In genomic region chr5:164191240-164191639, GRCh38 we compare ENCODE assay signal across 13 cellular contexts.
DNase-seq lines count a peak whose midpoint lies in the region; ATAC-seq and TF ChIP-seq lines count a peak whose summit lies in the region.
"Had no signal": no experiment of that assay in that cellular context is flagged by ENCODE, and none has a peak within 500 bp of the region (broad histone marks: within the 10 kb centered on the region; RNA-seq: fewer than 3 reads in every experiment).

No MANE protein-coding gene starts in this region.

- DNase-seq in foreskin fibroblast = peak; percentile 11 to 38
- DNase-seq in skeletal muscle cell (ENCODE audit: low read depth) = peak; percentile 71
- DNase-seq in stimulated activated naive CD8-positive, alpha-beta T cell treated with anti-CD3 and anti-CD28 coated beads, Interleukin-15, Interleukin-2, amounts not matched to agents 100 U/mL and 50 U/mL, for 24 hours = no peak
- DNase-seq: activated gamma-delta T cell; CD4-positive, CD25-positive, alpha-beta regulatory T cell; central memory CD4-positive, alpha-beta T cell; GF-D8; NCI-H2171; retina had no signal

- CTCF ChIA-PET in HEK293 (lab: Yijun Ruan, JAX) = no interaction called here

- H3K9me3 ChIP-seq in HEK293 (ENCODE audit: control insufficient read depth, insufficient read depth, low read depth, low read length) = no peaks in the 10 kb centered on the region

- H3K36me3 ChIP-seq in HEK293 (ENCODE audit: control insufficient read depth in 2 of 2, insufficient read depth in 1 of 2, low read length in 2 of 2) = no peaks in the 10 kb centered on the region

- no peak for TF ChIP-seq CTCF in HEK293 (tag by site-specific recombination; IDR thresholded peaks at IDR 0.05)
- TF ChIP-seq CTCF in foreskin fibroblast (IDR thresholded peaks at IDR 0.05; ENCODE audit: low read depth, low read length) = no peak

- no peaks in the 10 kb centered on the region; the same call in 1 of the 2 replicates for H3K4me1 ChIP-seq in HEK293 (ENCODE audit: control insufficient read depth, insufficient read depth, low read length)

- POLR2A ChIA-PET in HEK293 (lab: Yijun Ruan, JAX) = no interaction called here

- ATAC-seq in SK-N-SH treated with all-trans-retinoic acid at 6 μM for 48 hours (peak; percentile 93), GM19023 (IDR thresholded peaks at IDR 0.05; ENCODE audit: unreplicated experiment) (no peak), GM21576 (IDR thresholded peaks at IDR 0.05; ENCODE audit: unreplicated experiment) (no peak)
- ATAC-seq in stimulated activated naive CD8-positive, alpha-beta T cell treated with anti-CD3 and anti-CD28 coated beads, Interleukin-15, Interleukin-2, amounts not matched to agents 100 U/mL and 50 U/mL, for 24 hours = no peak

- H3K4me3 ChIP-seq in HEK293 (ENCODE audit: low read depth, low read length) = no peak overlapping the region
- H3K4me3 ChIP-seq in foreskin fibroblast (ENCODE audit: low read depth in 1 of 2, low read length in 2 of 2) = no peak overlapping the region
- no peak overlapping the region for H3K4me3 ChIP-seq in skeletal muscle cell (ENCODE audit: low read depth, low read length)

- H3K27ac ChIP-seq in HEK293 (ENCODE audit: extremely low read depth, low read depth, low read length) = 0 out of 2 replicates have a peak overlapping the region, but pooled peaks have one; percentile 13

TF ChIP-seq in HEK293, 187 proteins besides CTCF, POLR2A, EP300 and RAD21:
- TF ChIP-seq HIC1 (tag by site-specific recombination; IDR thresholded peaks at IDR 0.05) (peak; percentile 31; the same call in 1 of the 2 replicates), ZNF514 (tag by site-specific recombination; IDR thresholded peaks at IDR 0.05) (no peak), ZNF510 (tag by site-specific recombination; IDR thresholded peaks at IDR 0.05; ENCODE audit: insufficient replicate concordance) (no peak)

TF ChIP-seq in SK-N-SH treated with all-trans-retinoic acid at 6 μM for 48 hours, 23 proteins besides CTCF, POLR2A, EP300 and RAD21:
- TF ChIP-seq PATZ1 (CRISPR knock-in tag; IDR thresholded peaks at IDR 0.05; ENCODE audit: borderline replicate concordance) (no peak), ZNF8 (CRISPR knock-in tag; IDR thresholded peaks at IDR 0.05) (no peak), TSHZ2 (CRISPR knock-in tag; IDR thresholded peaks at IDR 0.05) (no peak), RARB (CRISPR knock-in tag; IDR thresholded peaks at IDR 0.05) (no peak), BACH2 (CRISPR knock-in tag; IDR thresholded peaks at IDR 0.05; ENCODE audit: borderline replicate concordance) (no peak), TCF4 (CRISPR knock-in tag; IDR thresholded peaks at IDR 0.05; ENCODE audit: borderline replicate concordance) (no peak), ARNTL (CRISPR knock-in tag; IDR thresholded peaks at IDR 0.05; ENCODE audit: borderline replicate concordance, low read depth) (no peak), TOX (CRISPR knock-in tag; IDR thresholded peaks at IDR 0.05; ENCODE audit: borderline replicate concordance) (no peak), PPARA (CRISPR knock-in tag; IDR thresholded peaks at IDR 0.05; ENCODE audit: borderline replicate concordance) (no peak), CSDC2 (CRISPR knock-in tag; IDR thresholded peaks at IDR 0.05) (no peak), ZFP30 (CRISPR knock-in tag; IDR thresholded peaks at IDR 0.05) (no peak), POU6F1 (CRISPR knock-in tag; IDR thresholded peaks at IDR 0.05; ENCODE audit: borderline replicate concordance, low read depth) (no peak), ZNF70 (CRISPR knock-in tag; IDR thresholded peaks at IDR 0.05) (no peak), ISL1 (CRISPR knock-in tag; IDR thresholded peaks at IDR 0.05) (no peak; the same call in 1 of the 2 replicates)
TF ChIP-seq in SK-N-SH treated with all-trans-retinoic acid at 6 μM for 48 hours: peak in this region for 0.
